ENCODE assay signal across 8 cellular contexts in genomic region chr2:69946351-69947077, GRCh38. TPM values are rescaled to one million over a fixed set of nuclear protein-coding genes. Genes with fewer than 3 reads are reported as not detected.
DNase-seq lines count a peak whose midpoint lies in the region; ATAC-seq and TF ChIP-seq lines count a peak whose summit lies in the region.

No MANE protein-coding gene starts in this region.

- CTCF ChIA-PET in Calu3 (lab: Charles Lee), result interaction anchor here (0.5 to 1.0 kb wide), 2 partner anchors 32 to 119 kb away, joined by 3 read pairs; no protein-coding TSS in a partner anchor

- no TSS peak for BruUV-seq in Calu3 (replicated peaks; lab: Mats Ljungman, UMichigan)

- peak; percentile 60 for ATAC-seq in GM21619 (IDR thresholded peaks at IDR 0.05; ENCODE audit: unreplicated experiment)

- no peaks in the 10 kb centered on the region for H3K9me3 Mint-ChIP-seq in Calu3 (ENCODE audit: low read depth, unreplicated experiment)

- TF ChIP-seq CTCF in Calu3 (IDR thresholded peaks at IDR 0.05; ENCODE audit: unreplicated experiment), result no peak

- peaks cover 28% of the 10 kb centered on the region for H3K4me1 Mint-ChIP-seq in Calu3 (ENCODE audit: low read depth, unreplicated experiment)

- H3K27me3 Mint-ChIP-seq in Calu3 (ENCODE audit: unreplicated experiment), result no peaks in the 10 kb centered on the region

- H3K4me3 Mint-ChIP-seq in Calu3 (ENCODE audit: low read depth, unreplicated experiment), result peak overlapping the region; percentile 17

- peaks cover 10% of the 10 kb centered on the region for H3K36me3 Mint-ChIP-seq in Calu3 (ENCODE audit: insufficient read depth, unreplicated experiment)

- intact Hi-C loops in Calu3 (cut with micrococcal nuclease; ENCODE audit: unreplicated experiment), result no loop called here

- peak overlapping the region; percentile 33 for H3K27ac Mint-ChIP-seq in Calu3 (ENCODE audit: unreplicated experiment)

- DNase-seq in Calu3 (peak; percentile 46), MV-4-11 (lab: John Stamatoyannopoulos, UW) (peak; percentile 71), activated T-cell treated with anti-CD3 and anti-CD28 coated beads for 4 hours (peak; percentile 19), hepatic stellate cell (ENCODE audit: low spot score) (peak; percentile 69), D341Med (ENCODE audit: low spot score) (no peak), RPMI8226 (no peak)
- DNase-seq in stimulated activated naive CD4-positive, alpha-beta T cell treated with Interleukin-2 at 50 U/mL for 16 hours (lab: John Stamatoyannopoulos, UW), result peak; percentile 30

RNA-seq across cellular contexts. Expression of gene ASPRV1, which starts 14.9 kb away (rescaled TPM):
- 0.17 and 0.27 TPM in 2 replicates for total RNA-seq in Calu3 (2022)

RNA-seq across cellular contexts. Expression of gene MXD1, which starts 31.6 kb away (rescaled TPM):
- 13.3 and 17.4 TPM in 2 replicates for total RNA-seq in Calu3 (2022)

RNA-seq across cellular contexts. Expression of gene SNRNP27, which starts 52.8 kb away (rescaled TPM):
- 36.3 and 39.8 TPM in 2 replicates for total RNA-seq in Calu3 (2022)

Comparison
In these comparisons a context has a peak if more than half of its experiments do, and no peak if none do; other contexts are left out.
1. DNase-seq: peak in Calu3 (single experiment), MV-4-11 (single experiment), activated T-cell treated with anti-CD3 and anti-CD28 coated beads for 4 hours (single experiment), hepatic stellate cell (single experiment) and stimulated activated naive CD4-positive, alpha-beta T cell treated with Interleukin-2 at 50 U/mL for 16 hours (single experiment); none in D341Med (single experiment) and RPMI8226 (single experiment).